Comparison of ENCODE assay signal across 11 cellular contexts in genomic region chr6:167932468-167933276, GRCh38.
DNase-seq lines count a peak whose midpoint lies in the region; ATAC-seq and TF ChIP-seq lines count a peak whose summit lies in the region.
"Had no signal": no experiment of that assay in that cellular context is flagged by ENCODE, and none has a peak within 500 bp of the region (broad histone marks: within the 10 kb centered on the region; RNA-seq: fewer than 3 reads in every experiment).

No MANE protein-coding gene starts in this region.

- WGBS in psoas muscle, 3 donors = 70 to 84% (median 75%) methylated on average over 12 of the region's 12 CpGs

- in situ Hi-C loops in G401 (cut with HindIII; ENCODE audit: low sequenced_read_pairs) = no loop called here

- no peaks in the 10 kb centered on the region for H3K9me3 ChIP-seq in psoas muscle

- TF ChIP-seq CTCF in psoas muscle (IDR thresholded peaks at IDR 0.05) = no peak

- H3K27ac ChIP-seq in psoas muscle = peak overlapping the region; percentile 48

- no peaks in the 10 kb centered on the region for H3K36me3 ChIP-seq in psoas muscle (ENCODE audit: insufficient read depth in 1 of 2, low read depth in 1 of 2)

- peaks cover 81% of the 10 kb centered on the region for H3K36me3 Mint-ChIP-seq in activated T-helper 17 cell treated with anti-CD3 and anti-CD28 coated beads, Interleukin-2, amount 50 U/mL, for 72 hours (ENCODE audit: low read depth)
- no peaks in the 10 kb centered on the region for H3K36me3 Mint-ChIP-seq in T-helper 2 cell treated with Interferon-gamma antibody and Interleukin-4, amounts not matched to agents 5 μg/mL and 100 μg/mL, for 36 hours (ENCODE audit: low read depth)

- no peaks in the 10 kb centered on the region for H3K9me3 Mint-ChIP-seq in activated T-helper 17 cell treated with anti-CD3 and anti-CD28 coated beads, Interleukin-2, amount 50 U/mL, for 72 hours
- no peaks in the 10 kb centered on the region for H3K9me3 Mint-ChIP-seq in T-helper 2 cell treated with Interferon-gamma antibody and Interleukin-4, amounts not matched to agents 5 μg/mL and 100 μg/mL, for 36 hours

- H3K27me3 Mint-ChIP-seq in activated T-helper 17 cell treated with anti-CD3 and anti-CD28 coated beads, Interleukin-2, amount 50 U/mL, for 72 hours = no peaks in the 10 kb centered on the region
- peaks cover 3% of the 10 kb centered on the region for H3K27me3 Mint-ChIP-seq in T-helper 2 cell treated with Interferon-gamma antibody and Interleukin-4, amounts not matched to agents 5 μg/mL and 100 μg/mL, for 36 hours (ENCODE audit: low read depth)

- H3K27ac Mint-ChIP-seq in activated T-helper 17 cell treated with anti-CD3 and anti-CD28 coated beads, Interleukin-2, amount 50 U/mL, for 72 hours = no peak overlapping the region
- no peak overlapping the region for H3K27ac Mint-ChIP-seq in T-helper 2 cell treated with Interferon-gamma antibody and Interleukin-4, amounts not matched to agents 5 μg/mL and 100 μg/mL, for 36 hours

- intact Hi-C loops in psoas muscle (cut with DNase I) = no loop called here

- H3K27me3 ChIP-seq in psoas muscle (ENCODE audit: insufficient read depth in 3 of 3, low read length in 2 of 3) = no peaks in the 10 kb centered on the region

- H3K4me1 ChIP-seq in psoas muscle = peaks cover 8% of the 10 kb centered on the region

- H3K4me3 Mint-ChIP-seq in activated T-helper 17 cell treated with anti-CD3 and anti-CD28 coated beads, Interleukin-2, amount 50 U/mL, for 72 hours = no peak overlapping the region
- no peak overlapping the region for H3K4me3 Mint-ChIP-seq in T-helper 2 cell treated with Interferon-gamma antibody and Interleukin-4, amounts not matched to agents 5 μg/mL and 100 μg/mL, for 36 hours

- peak overlapping the region; percentile 17 for H3K4me3 ChIP-seq in psoas muscle

- no peaks in the 10 kb centered on the region for H3K4me1 Mint-ChIP-seq in activated T-helper 17 cell treated with anti-CD3 and anti-CD28 coated beads, Interleukin-2, amount 50 U/mL, for 72 hours
- H3K4me1 Mint-ChIP-seq in T-helper 2 cell treated with Interferon-gamma antibody and Interleukin-4, amounts not matched to agents 5 μg/mL and 100 μg/mL, for 36 hours (ENCODE audit: low read depth) = no peaks in the 10 kb centered on the region

- DNase-seq in GM04503 (ENCODE audit: low read depth) = peak; percentile 28
- DNase-seq in glomerular visceral epithelial cell (ENCODE audit: extremely low spot score) = peak; percentile 91
- no peak for DNase-seq in psoas muscle
- DNase-seq in T-helper 2 cell treated with Interferon-gamma antibody and Interleukin-4, amounts not matched to agents 5 μg/mL and 100 μg/mL, for 36 hours (ENCODE audit: low spot score) = no peak
- DNase-seq in NCI-H1436 (lab: John Stamatoyannopoulos, UW) = no peak
- DNase-seq in G401 (ENCODE audit: low spot score) = no peak
- DNase-seq: COR-L47, KG1, NCI-H2171 treated with DMSO at 0.1 percent for 48 hours had no signal

- ATAC-seq in activated T-helper 17 cell treated with anti-CD3 and anti-CD28 coated beads, Interleukin-2, amount 50 U/mL, for 72 hours (replicated peaks) = peak; percentile 40
- ATAC-seq in psoas muscle = peak; percentile 46 to 80 (median 67)
- ATAC-seq in GM18511 (IDR thresholded peaks at IDR 0.05; ENCODE audit: unreplicated experiment) = no peak

Comparison
In these comparisons a context has a peak if more than half of its experiments do, and no peak if none do; other contexts are left out.
1. DNase-seq: peak in GM04503 (single experiment) and glomerular visceral epithelial cell (single experiment); none in psoas muscle (0 of 2), T-helper 2 cell treated with Interferon-gamma antibody and Interleukin-4, amounts not matched to agents 5 μg/mL and 100 μg/mL, for 36 hours (single experiment), NCI-H1436 (single experiment) and G401 (single experiment).